ENCODE assay signal across 1 cellular context in the genomic region with DNA sequence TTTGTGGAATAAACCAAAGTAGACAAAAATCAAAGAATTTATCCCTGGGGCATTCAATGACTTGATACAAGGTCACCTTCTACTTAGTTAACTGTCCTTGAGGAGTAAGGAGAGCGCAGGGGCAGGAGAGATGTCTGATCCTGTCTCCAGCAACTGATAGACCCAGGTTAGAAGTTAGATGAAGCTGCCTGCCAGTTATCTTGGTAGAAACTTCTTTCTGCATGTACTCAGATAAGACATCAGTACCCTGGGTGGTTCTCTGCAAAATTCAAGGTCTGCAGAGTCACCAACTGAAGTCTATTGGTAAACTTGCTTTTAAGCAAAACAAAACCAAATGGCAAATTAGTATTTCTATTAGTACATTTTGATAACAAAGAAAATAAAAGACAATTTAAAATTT.
TF ChIP-seq lines count a peak whose summit lies in the region.

No MANE protein-coding gene starts in this region.

TF ChIP-seq in K562, 482 proteins besides CTCF, POLR2A, EP300 and RAD21 (continued from another document and continues in another):
- TF ChIP-seq AFF1 (IDR thresholded peaks at IDR 0.05; ENCODE audit: low read depth in 1 of 2, partially characterized antibody in 2 of 2) = no peak
- TF ChIP-seq STAT5B (CRISPR knock-in tag; IDR thresholded peaks at IDR 0.05) = no peak
- TF ChIP-seq ZNF766 (CRISPR knock-in tag; conservative IDR thresholded peaks at IDR 0.05) = peak; percentile 73
- no peak for TF ChIP-seq XRCC3 (IDR thresholded peaks at IDR 0.05)
- TF ChIP-seq HNRNPUL1 (IDR thresholded peaks at IDR 0.05; ENCODE audit: low read length) = no peak
- 0 out of 4 replicates have a peak, but pooled peaks of 1 of the 2 experiments have one; percentile 29 for TF ChIP-seq KDM1A (IDR thresholded peaks at IDR 0.05)
- no peak for TF ChIP-seq ZMIZ1 (IDR thresholded peaks at IDR 0.05; ENCODE audit: low read depth in 2 of 2, low read length in 2 of 2)
- peak; percentile 49; the same call in 1 of the 2 replicates for TF ChIP-seq ZNF592 (IDR thresholded peaks at IDR 0.05)
- TF ChIP-seq POLR2G (IDR thresholded peaks at IDR 0.05; ENCODE audit: low read depth, low read length) = no peak
- no peak for TF ChIP-seq ZNF408 (CRISPR knock-in tag; IDR thresholded peaks at IDR 0.05; ENCODE audit: low read depth)
- peak; percentile 86 for TF ChIP-seq TAL1 (IDR thresholded peaks at IDR 0.05)
- TF ChIP-seq TRIM28 (IDR thresholded peaks at IDR 0.05) = no peak
- peak; percentile 80; the same call in 1 of the 2 replicates for TF ChIP-seq CTBP1 (IDR thresholded peaks at IDR 0.05; ENCODE audit: borderline replicate concordance)
- no peak for TF ChIP-seq ZNF507 (tag; conservative IDR thresholded peaks at IDR 0.05)
- no peak for TF ChIP-seq ZNF436 (CRISPR knock-in tag; IDR thresholded peaks at IDR 0.05)
- peak; percentile 53 for TF ChIP-seq FOSL1 (tag; conservative IDR thresholded peaks at IDR 0.05)
- TF ChIP-seq, protein P1, sequence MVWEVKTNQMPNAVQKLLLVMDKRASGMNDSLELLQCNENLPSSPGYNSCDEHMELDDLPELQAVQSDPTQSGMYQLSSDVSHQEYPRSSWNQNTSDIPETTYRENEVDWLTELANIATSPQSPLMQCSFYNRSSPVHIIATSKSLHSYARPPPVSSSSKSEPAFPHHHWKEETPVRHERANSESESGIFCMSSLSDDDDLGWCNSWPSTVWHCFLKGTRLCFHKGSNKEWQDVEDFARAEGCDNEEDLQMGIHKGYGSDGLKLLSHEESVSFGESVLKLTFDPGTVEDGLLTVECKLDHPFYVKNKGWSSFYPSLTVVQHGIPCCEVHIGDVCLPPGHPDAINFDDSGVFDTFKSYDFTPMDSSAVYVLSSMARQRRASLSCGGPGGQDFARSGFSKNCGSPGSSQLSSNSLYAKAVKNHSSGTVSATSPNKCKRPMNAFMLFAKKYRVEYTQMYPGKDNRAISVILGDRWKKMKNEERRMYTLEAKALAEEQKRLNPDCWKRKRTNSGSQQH (CRISPR knock-in tag; IDR thresholded peaks at IDR 0.05) = no peak
- TF ChIP-seq ASH1L (IDR thresholded peaks at IDR 0.05; ENCODE audit: borderline replicate concordance, low read depth, partially characterized antibody) = no peak
- TF ChIP-seq SNIP1 (IDR thresholded peaks at IDR 0.05; ENCODE audit: low read depth) = no peak
- TF ChIP-seq ESRRA (IDR thresholded peaks at IDR 0.05; ENCODE audit: borderline replicate concordance, low read depth) = peak; percentile 97
- TF ChIP-seq RHOXF2B (CRISPR knock-in tag; conservative IDR thresholded peaks at IDR 0.05) = no peak
- TF ChIP-seq ARID3B (CRISPR knock-in tag; IDR thresholded peaks at IDR 0.05; ENCODE audit: borderline replicate concordance) = no peak
- no peak for TF ChIP-seq CBX1 (IDR thresholded peaks at IDR 0.05; ENCODE audit: low read depth)
- TF ChIP-seq TCF3 (CRISPR knock-in tag; IDR thresholded peaks at IDR 0.05) = peak; percentile 75
- TF ChIP-seq, protein P2, sequence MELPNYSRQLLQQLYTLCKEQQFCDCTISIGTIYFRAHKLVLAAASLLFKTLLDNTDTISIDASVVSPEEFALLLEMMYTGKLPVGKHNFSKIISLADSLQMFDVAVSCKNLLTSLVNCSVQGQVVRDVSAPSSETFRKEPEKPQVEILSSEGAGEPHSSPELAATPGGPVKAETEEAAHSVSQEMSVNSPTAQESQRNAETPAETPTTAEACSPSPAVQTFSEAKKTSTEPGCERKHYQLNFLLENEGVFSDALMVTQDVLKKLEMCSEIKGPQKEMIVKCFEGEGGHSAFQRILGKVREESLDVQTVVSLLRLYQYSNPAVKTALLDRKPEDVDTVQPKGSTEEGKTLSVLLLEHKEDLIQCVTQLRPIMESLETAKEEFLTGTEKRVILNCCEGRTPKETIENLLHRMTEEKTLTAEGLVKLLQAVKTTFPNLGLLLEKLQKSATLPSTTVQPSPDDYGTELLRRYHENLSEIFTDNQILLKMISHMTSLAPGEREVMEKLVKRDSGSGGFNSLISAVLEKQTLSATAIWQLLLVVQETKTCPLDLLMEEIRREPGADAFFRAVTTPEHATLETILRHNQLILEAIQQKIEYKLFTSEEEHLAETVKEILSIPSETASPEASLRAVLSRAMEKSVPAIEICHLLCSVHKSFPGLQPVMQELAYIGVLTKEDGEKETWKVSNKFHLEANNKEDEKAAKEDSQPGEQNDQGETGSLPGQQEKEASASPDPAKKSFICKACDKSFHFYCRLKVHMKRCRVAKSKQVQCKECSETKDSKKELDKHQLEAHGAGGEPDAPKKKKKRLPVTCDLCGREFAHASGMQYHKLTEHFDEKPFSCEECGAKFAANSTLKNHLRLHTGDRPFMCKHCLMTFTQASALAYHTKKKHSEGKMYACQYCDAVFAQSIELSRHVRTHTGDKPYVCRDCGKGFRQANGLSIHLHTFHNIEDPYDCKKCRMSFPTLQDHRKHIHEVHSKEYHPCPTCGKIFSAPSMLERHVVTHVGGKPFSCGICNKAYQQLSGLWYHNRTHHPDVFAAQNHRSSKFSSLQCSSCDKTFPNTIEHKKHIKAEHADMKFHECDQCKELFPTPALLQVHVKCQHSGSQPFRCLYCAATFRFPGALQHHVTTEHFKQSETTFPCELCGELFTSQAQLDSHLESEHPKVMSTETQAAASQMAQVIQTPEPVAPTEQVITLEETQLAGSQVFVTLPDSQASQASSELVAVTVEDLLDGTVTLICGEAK (IDR thresholded peaks at IDR 0.05) = no peak
- TF ChIP-seq, protein P2 (CRISPR knock-in tag; IDR thresholded peaks at IDR 0.05) = no peak
